ENCODE assay signal across 6 cellular contexts in the genomic region with DNA sequence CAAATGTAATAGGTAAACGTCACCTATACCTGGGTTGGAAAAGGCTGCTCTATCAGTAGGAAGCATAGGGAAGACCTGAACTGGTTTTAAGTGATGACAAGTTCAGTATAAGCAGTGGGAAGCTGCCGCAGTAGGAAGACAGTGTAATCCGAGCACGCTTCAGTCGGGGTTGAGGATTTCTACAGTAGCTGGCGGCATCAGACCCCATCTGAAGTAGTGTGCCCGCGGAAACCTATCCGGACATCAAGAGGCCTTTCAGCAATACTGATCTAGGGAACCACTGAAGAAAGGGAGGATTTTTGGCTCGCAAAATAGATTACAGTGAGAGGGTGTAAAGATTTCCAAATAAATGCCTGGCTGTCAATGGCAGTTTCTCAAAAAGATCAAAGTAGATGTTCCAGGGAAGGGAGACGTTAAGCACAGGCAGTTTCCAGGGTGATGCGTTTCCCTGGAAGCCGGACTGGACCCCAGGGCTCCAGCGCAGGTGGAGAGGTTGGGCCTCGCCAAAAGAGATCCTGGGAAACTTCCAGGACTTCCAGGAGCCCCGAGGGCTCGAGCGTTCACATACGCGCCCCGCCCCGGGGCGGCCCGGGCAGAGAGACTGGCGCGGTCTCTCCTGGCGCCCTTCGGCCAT. TPM values are rescaled to one million over a fixed set of nuclear protein-coding genes. Genes with fewer than 3 reads are reported as not detected.
DNase-seq lines count a peak whose midpoint lies in the region; ATAC-seq and TF ChIP-seq lines count a peak whose summit lies in the region.

No MANE protein-coding gene starts in this region.

- ATAC-seq in GM21717 (IDR thresholded peaks at IDR 0.05; ENCODE audit: unreplicated experiment): no peak

- H3K4me1 ChIP-seq in left ventricle myocardium inferior (peaks cover 38% of the 10 kb centered on the region), uterus (peaks cover 0 to 7% of the 10 kb centered on the region in 2 donors)

- intact Hi-C loops in left ventricle myocardium inferior (cut with micrococcal nuclease): loop anchor here (10.0 kb wide), 1 partner anchor 64 kb away; the partner anchor contains the start of genes CCDC142 and TTC31
- intact Hi-C loops in uterus (cut with DNase I; ENCODE audit: low total_unique reads): no loop called here

- peaks cover 23% of the 10 kb centered on the region for H3K27me3 ChIP-seq in left ventricle myocardium inferior (ENCODE audit: low read depth)
- H3K27me3 ChIP-seq in uterus: no peaks in the 10 kb centered on the region

- H3K36me3 ChIP-seq in left ventricle myocardium inferior (no peaks in the 10 kb centered on the region), uterus (no peaks in the 10 kb centered on the region)

- H3K27ac ChIP-seq in left ventricle myocardium inferior (replicated peaks) (peak overlapping the region; percentile 89), uterus (peak overlapping the region; percentile 67 to 73)

- TF ChIP-seq CTCF in AG10803 (conservative IDR thresholded peaks at IDR 0.05; ENCODE audit: low read length) (no peak), left ventricle myocardium inferior (IDR thresholded peaks at IDR 0.05; ENCODE audit: borderline replicate concordance) (no peak), uterus (IDR thresholded peaks at IDR 0.05) (no peak)

- no peak for TF ChIP-seq POLR2A in uterus (IDR thresholded peaks at IDR 0.05)

- H3K4me3 ChIP-seq in AG10803 (ENCODE audit: low read length) (peak overlapping the region; percentile 58), left ventricle myocardium inferior (peak overlapping the region; percentile 71), uterus (peak overlapping the region; percentile 27 to 37)

- H3K9me3 ChIP-seq in left ventricle myocardium inferior (replicated peaks) (no peaks in the 10 kb centered on the region), uterus (no peaks in the 10 kb centered on the region)

- DNase-seq in AG10803 (ENCODE audit: low read depth): no peak
- DNase-seq in NCI-H526 treated with DMSO at 0.1 percent for 48 hours (lab: John Stamatoyannopoulos, UW): peak; percentile 55
- no peak for DNase-seq in left ventricle myocardium inferior
- DNase-seq in uterus: no peak
- no peak for DNase-seq in GDM1 (lab: John Stamatoyannopoulos, UW)

RNA-seq across cellular contexts. Expression of gene LOXL3, which starts 5.3 kb away (rescaled TPM):
- 4.7 TPM for total RNA-seq in left ventricle myocardium inferior
- total RNA-seq in uterus: 10 to 100 TPM in 3 of 4 donors, 1 to 10 TPM in 1; 9.5 to 26.5 (median 17.5) TPM

RNA-seq across cellular contexts. Expression of gene DOK1, which starts 6.1 kb away (rescaled TPM):
- total RNA-seq in left ventricle myocardium inferior: 4.1 TPM
- 10 to 100 TPM in 3 of 4 donors, under 1 TPM in 1; 0.29 to 85.0 (median 13.8) TPM for total RNA-seq in uterus

RNA-seq across cellular contexts. Expression of gene HTRA2, which starts 18.7 kb away (rescaled TPM):
- total RNA-seq in left ventricle myocardium inferior (26.6 TPM), uterus (10 to 100 TPM; 13.1 to 40.1 (median 33.9) TPM)

RNA-seq across cellular contexts. Expression of gene AUP1, which starts 18.9 kb away (rescaled TPM):
- total RNA-seq in left ventricle myocardium inferior: 46.9 TPM
- 10 to 100 TPM; 62.8 to 87.0 (median 70.7) TPM for total RNA-seq in uterus

RNA-seq across cellular contexts. Expression of gene DQX1, which starts 22.4 kb away (rescaled TPM):
- total RNA-seq in left ventricle myocardium inferior (0.11 TPM), uterus (not detected)
